19 cellular contexts compared by ENCODE assay signal in genomic region chr5:30749971-30750370, GRCh38.
"Had no signal": no experiment of that assay in that cellular context is flagged by ENCODE, and none has a peak within 500 bp of the region (broad histone marks: within the 10 kb centered on the region; RNA-seq: fewer than 3 reads in every experiment).

No MANE protein-coding gene starts in this region.

- H3K27me3 ChIP-seq: esophagus squamous epithelium, foreskin keratinocyte, ovary had no signal

- H3K27me3 Mint-ChIP-seq: activated B cell treated with CpG ODN at 0.5 μM for 24 hours; activated CD4-positive, alpha-beta T cell treated with anti-CD3 and anti-CD28 coated beads, Interleukin-2, amount 10 ng/mL, durations not matched to agents 24 days and 14 days; activated naive CD8-positive, alpha-beta T cell treated with anti-CD3 and anti-CD28 coated beads, Interleukin-2, amount 50 U/mL, for 24 hours; brain; stimulated activated naive CD8-positive, alpha-beta T cell treated with anti-CD3 and anti-CD28 coated beads, Interleukin-15, amount 100 ng/mL, for 72 hours had no signal

- ATAC-seq: activated naive CD8-positive, alpha-beta T cell treated with anti-CD3 and anti-CD28 coated beads, Interleukin-2, amount 50 U/mL, for 24 hours; foreskin keratinocyte; left ventricle myocardium superior; stimulated activated naive CD8-positive, alpha-beta T cell treated with anti-CD3 and anti-CD28 coated beads, Interleukin-15, amount 100 ng/mL, for 72 hours had no signal

- H3K4me1 Mint-ChIP-seq: activated B cell treated with CpG ODN at 0.5 μM for 24 hours; activated CD4-positive, alpha-beta T cell treated with anti-CD3 and anti-CD28 coated beads, Interleukin-2, amount 10 ng/mL, durations not matched to agents 24 days and 14 days; activated naive CD8-positive, alpha-beta T cell treated with anti-CD3 and anti-CD28 coated beads, Interleukin-2, amount 50 U/mL, for 24 hours; brain; neural crest cell; stimulated activated naive CD8-positive, alpha-beta T cell treated with anti-CD3 and anti-CD28 coated beads, Interleukin-15, amount 100 ng/mL, for 72 hours had no signal

- H3K36me3 ChIP-seq: esophagus squamous epithelium, ovary, thoracic aorta had no signal

- H3K9me3 Mint-ChIP-seq: brain had no signal

- H3K27ac Mint-ChIP-seq: activated B cell treated with CpG ODN at 0.5 μM for 24 hours; activated CD4-positive, alpha-beta T cell treated with anti-CD3 and anti-CD28 coated beads, Interleukin-2, amount 10 ng/mL, durations not matched to agents 24 days and 14 days; activated naive CD8-positive, alpha-beta T cell treated with anti-CD3 and anti-CD28 coated beads, Interleukin-2, amount 50 U/mL, for 24 hours; brain; stimulated activated naive CD8-positive, alpha-beta T cell treated with anti-CD3 and anti-CD28 coated beads, Interleukin-15, amount 100 ng/mL, for 72 hours; T-helper 1 cell treated with Interleukin-12 subunit alpha and Interleukin-12 subunit beta and Interleukin-4 antibody, amounts not matched to agents 30 μg/mL and 1 μg/mL, for 36 hours had no signal

- H3K4me3 Mint-ChIP-seq: activated B cell treated with CpG ODN at 0.5 μM for 24 hours; activated CD4-positive, alpha-beta T cell treated with anti-CD3 and anti-CD28 coated beads, Interleukin-2, amount 10 ng/mL, durations not matched to agents 24 days and 14 days; activated naive CD8-positive, alpha-beta T cell treated with anti-CD3 and anti-CD28 coated beads, Interleukin-2, amount 50 U/mL, for 24 hours; brain; neural crest cell; stimulated activated naive CD8-positive, alpha-beta T cell treated with anti-CD3 and anti-CD28 coated beads, Interleukin-15, amount 100 ng/mL, for 72 hours; T-helper 1 cell treated with Interleukin-12 subunit alpha and Interleukin-12 subunit beta and Interleukin-4 antibody, amounts not matched to agents 30 μg/mL and 1 μg/mL, for 36 hours had no signal

- H3K36me3 Mint-ChIP-seq: brain had no signal

- H3K27ac ChIP-seq: dorsolateral prefrontal cortex, esophagus squamous epithelium, foreskin keratinocyte, ovary, thoracic aorta had no signal

- DNase-seq: activated B cell treated with CpG ODN at 0.5 μM for 24 hours; activated CD4-positive, alpha-beta T cell treated with anti-CD3 and anti-CD28 coated beads, Interleukin-2, amount 10 ng/mL, durations not matched to agents 24 days and 14 days; activated naive CD4-positive, alpha-beta T cell treated with Interleukin-2 at 50 U/mL for 16 hours; activated naive CD8-positive, alpha-beta T cell treated with anti-CD3 and anti-CD28 coated beads, Interleukin-2, amount 50 U/mL, for 24 hours; cerebellar nuclear complex; dorsolateral prefrontal cortex; esophagus squamous epithelium; head of caudate nucleus; left ventricle myocardium superior; ovary; stimulated activated CD4-positive, alpha-beta T cell treated with anti-CD3 and anti-CD28 coated beads, Interleukin-4, amount 100 ng/mL, for 4 hours; stimulated activated naive CD8-positive, alpha-beta T cell treated with anti-CD3 and anti-CD28 coated beads, Interleukin-15, amount 100 ng/mL, for 72 hours had no signal

- FAIRE-seq: islet of Langerhans, TTC549 had no signal

- H3K4me3 ChIP-seq: dorsolateral prefrontal cortex, esophagus squamous epithelium, ovary, thoracic aorta had no signal
